8 cellular contexts compared by ENCODE assay signal in genomic region chr5:115602585-115603125, GRCh38. TPM values are rescaled to one million over a fixed set of nuclear protein-coding genes. Genes with fewer than 3 reads are reported as not detected.
DNase-seq lines count a peak whose midpoint lies in the region; TF ChIP-seq lines count a peak whose summit lies in the region.

No MANE protein-coding gene starts in this region.

- no peak for TF ChIP-seq CTCF in mesothelial cell of epicardium (IDR thresholded peaks at IDR 0.05; ENCODE audit: unreplicated experiment)

- DNase-seq in activated naive CD4-positive, alpha-beta T cell treated with Interleukin-2 at 50 U/mL for 16 hours = no peak
- peak; percentile 34 for DNase-seq in cerebellar cortex (ENCODE audit: low spot score)
- no peak for DNase-seq in mesothelial cell of epicardium (ENCODE audit: low spot score in 2 of 2, unreplicated experiment in 2 of 2)
- DNase-seq in NCI-H774 (lab: John Stamatoyannopoulos, UW) = no peak
- no peak for DNase-seq in NCI-H2029 (lab: John Stamatoyannopoulos, UW)
- DNase-seq in hepatic stellate cell (ENCODE audit: low spot score) = no peak

- H3K27me3 Mint-ChIP-seq in activated naive CD4-positive, alpha-beta T cell treated with anti-CD3 and anti-CD28 coated beads, Interleukin-2, amount 50 U/mL, for 24 hours = no peaks in the 10 kb centered on the region
- H3K27me3 Mint-ChIP-seq in IgD-negative memory B cell (no peaks in the 10 kb centered on the region), mesothelial cell of epicardium (ENCODE audit: low read depth) (no peaks in the 10 kb centered on the region)

- H3K4me3 Mint-ChIP-seq in activated naive CD4-positive, alpha-beta T cell treated with anti-CD3 and anti-CD28 coated beads, Interleukin-2, amount 50 U/mL, for 24 hours = peak overlapping the region; percentile 83
- H3K4me3 Mint-ChIP-seq in IgD-negative memory B cell (peak overlapping the region; percentile 88 to 94 (median 90)), mesothelial cell of epicardium (peak overlapping the region; percentile 64)

- peak overlapping the region; percentile 63 for H3K27ac Mint-ChIP-seq in activated naive CD4-positive, alpha-beta T cell treated with anti-CD3 and anti-CD28 coated beads, Interleukin-2, amount 50 U/mL, for 24 hours
- H3K27ac Mint-ChIP-seq in IgD-negative memory B cell (peak overlapping the region; percentile 87 to 98 (median 95)), mesothelial cell of epicardium (peak overlapping the region; percentile 91)

- H3K9me3 Mint-ChIP-seq in activated naive CD4-positive, alpha-beta T cell treated with anti-CD3 and anti-CD28 coated beads, Interleukin-2, amount 50 U/mL, for 24 hours = no peaks in the 10 kb centered on the region
- H3K9me3 Mint-ChIP-seq in IgD-negative memory B cell (no peaks in the 10 kb centered on the region), mesothelial cell of epicardium (peaks cover 3% of the 10 kb centered on the region)

- peaks cover 50% of the 10 kb centered on the region for H3K4me1 Mint-ChIP-seq in activated naive CD4-positive, alpha-beta T cell treated with anti-CD3 and anti-CD28 coated beads, Interleukin-2, amount 50 U/mL, for 24 hours
- H3K4me1 Mint-ChIP-seq in IgD-negative memory B cell (peaks cover 38 to 50% (median 45%) of the 10 kb centered on the region in 3 donors), mesothelial cell of epicardium (peaks cover 15% of the 10 kb centered on the region)

- peaks cover 2% of the 10 kb centered on the region for H3K36me3 Mint-ChIP-seq in activated naive CD4-positive, alpha-beta T cell treated with anti-CD3 and anti-CD28 coated beads, Interleukin-2, amount 50 U/mL, for 24 hours
- H3K36me3 Mint-ChIP-seq in IgD-negative memory B cell = peaks cover 2% of the 10 kb centered on the region
- peaks cover 19% of the 10 kb centered on the region for H3K36me3 Mint-ChIP-seq in mesothelial cell of epicardium

RNA-seq across cellular contexts. Expression of gene TICAM2, which starts 0.4 kb away (rescaled TPM):
- 4.4 TPM for polyA plus RNA-seq in IgD-negative memory B cell
- total RNA-seq in mesothelial cell of epicardium = 1.6 to 2.1 TPM (median 1.6 TPM) in 3 replicates

RNA-seq across cellular contexts. Expression of gene TMED7, which starts 23.2 kb away (rescaled TPM):
- polyA plus RNA-seq in IgD-negative memory B cell = 26.0 TPM
- 73.3 to 76.7 TPM (median 76.0 TPM) in 3 replicates for total RNA-seq in mesothelial cell of epicardium

RNA-seq across cellular contexts. Expression of gene FEM1C, which starts 58.1 kb away (rescaled TPM):
- 2.9 TPM for polyA plus RNA-seq in IgD-negative memory B cell
- 15.2 to 15.9 TPM (median 15.5 TPM) in 3 replicates for total RNA-seq in mesothelial cell of epicardium
